In the genomic region with DNA sequence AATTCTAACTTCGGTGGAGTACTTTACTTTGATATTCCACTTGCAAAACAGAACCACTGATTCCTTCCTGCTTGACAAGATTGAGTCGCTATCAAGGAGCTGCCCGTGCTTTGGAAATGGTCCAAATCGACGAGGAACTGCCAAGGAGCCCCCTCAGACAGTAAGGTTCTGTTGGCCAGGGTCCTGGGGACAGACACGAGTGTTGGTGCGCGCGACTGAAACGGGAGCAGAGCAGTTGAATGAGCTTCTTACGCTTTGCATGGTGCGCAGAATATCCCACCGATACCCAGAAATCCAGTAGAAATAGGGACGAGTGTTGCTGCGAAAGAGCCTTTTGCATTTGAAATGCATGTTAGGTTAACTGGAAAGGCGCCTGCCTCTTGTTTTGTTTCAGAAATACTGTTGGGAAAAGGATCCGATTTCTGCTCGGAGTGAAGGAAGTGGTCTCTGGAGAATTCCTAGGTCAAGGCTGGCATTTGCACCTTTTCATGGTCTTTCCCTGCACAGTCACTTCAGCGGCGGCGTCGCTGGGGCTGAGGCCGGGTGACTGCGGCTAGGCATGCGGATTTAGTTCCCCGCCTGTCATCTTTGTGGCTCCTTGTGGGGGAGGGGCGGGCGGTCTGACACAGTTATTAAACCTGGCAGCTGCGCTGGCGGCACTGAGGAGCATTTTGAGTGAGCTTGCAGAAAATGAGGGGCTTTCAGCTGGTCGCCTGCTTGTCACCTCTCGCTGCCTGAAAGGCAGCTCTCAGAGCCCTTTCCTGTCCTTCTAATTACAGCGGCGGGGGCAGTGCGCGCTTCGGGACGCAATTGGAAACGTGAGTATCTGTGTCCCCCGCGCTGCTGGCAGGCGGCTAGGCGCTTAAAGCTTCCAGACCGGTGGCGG, we compare ENCODE assay signal across 8 cellular contexts. TPM values are rescaled to one million over a fixed set of nuclear protein-coding genes. Genes with fewer than 3 reads are reported as not detected.
A peak's percentile ranks its signal among the peaks of the same experiment; 100 is the strongest.
DNase-seq lines count a peak whose midpoint lies in the region; ATAC-seq and TF ChIP-seq lines count a peak whose summit lies in the region.

No MANE protein-coding gene starts in this region.

- H3K36me3 ChIP-seq in breast epithelium = no peaks in the 10 kb centered on the region
- H3K36me3 ChIP-seq in kidney epithelial cell (ENCODE audit: control insufficient read depth, insufficient read depth, low read length) = no peaks in the 10 kb centered on the region

- H3K27me3 ChIP-seq in breast epithelium = no peaks in the 10 kb centered on the region
- H3K27me3 ChIP-seq in kidney epithelial cell (ENCODE audit: control insufficient read depth, insufficient read depth, low read length) = no peaks in the 10 kb centered on the region

- H3K27ac ChIP-seq in breast epithelium = peak overlapping the region; percentile 80 to 85

- no peak for TF ChIP-seq POLR2A in breast epithelium (IDR thresholded peaks at IDR 0.05)

- TF ChIP-seq CTCF in WI38 (IDR thresholded peaks at IDR 0.05; ENCODE audit: low read depth, low read length) = no peak
- no peak for TF ChIP-seq CTCF in breast epithelium (IDR thresholded peaks at IDR 0.05)
- no peak for TF ChIP-seq CTCF in kidney epithelial cell (IDR thresholded peaks at IDR 0.05; ENCODE audit: insufficient read depth, low read length, poor library complexity, severe bottlenecking)

- H3K9me3 ChIP-seq in breast epithelium = no peaks in the 10 kb centered on the region

- peak overlapping the region; percentile 68 for H3K4me3 ChIP-seq in WI38 (ENCODE audit: low read depth, low read length)
- peak overlapping the region; percentile 47 to 80 (median 63) for H3K4me3 ChIP-seq in breast epithelium
- H3K4me3 ChIP-seq in kidney epithelial cell (ENCODE audit: low read depth, low read length) = peak overlapping the region; percentile 62

- ATAC-seq in HG02571 (IDR thresholded peaks at IDR 0.05; ENCODE audit: unreplicated experiment) = peak; percentile 8

- intact Hi-C loops in breast epithelium (cut with DNase I; ENCODE audit: low total_unique reads) = no loop called here

- no peaks in the 10 kb centered on the region for H3K4me1 ChIP-seq in breast epithelium

- DNase-seq in EH (ENCODE audit: low read depth) (peak; percentile 38), NCI-H1436 (lab: John Stamatoyannopoulos, UW) (peak; percentile 73), breast epithelium (ENCODE audit: low spot score in 2 of 2) (no peak), kidney epithelial cell (ENCODE audit: low read depth) (no peak), OCI-M2 (lab: John Stamatoyannopoulos, UW; ENCODE audit: unreplicated experiment) (no peak)
- DNase-seq in stimulated activated CD4-positive, alpha-beta T cell treated with anti-CD3 and anti-CD28 coated beads, Interleukin-1b, Interleukin-23, amount 100 ng/mL, for 24 hours (ENCODE audit: low read depth in 4 of 4, low spot score in 1 of 4) = peak; percentile 37 to 77 (median 58)

RNA-seq across cellular contexts. Expression of a gene that starts 51.5 kb away (rescaled TPM):
- total RNA-seq in breast epithelium = 100 to 1,000 TPM in 1 of 3 donors, 10 to 100 TPM in 2; 26.7 to 109 (median 52.4) TPM
- total RNA-seq in kidney epithelial cell = 80.3 and 83.2 TPM in 2 replicates

Comparison
In these comparisons a context has a peak if more than half of its experiments do, and no peak if none do; other contexts are left out.
1. DNase-seq: peak in EH (single experiment), NCI-H1436 (single experiment) and stimulated activated CD4-positive, alpha-beta T cell treated with anti-CD3 and anti-CD28 coated beads, Interleukin-1b, Interleukin-23, amount 100 ng/mL, for 24 hours (4 of 4); none in breast epithelium (0 of 2), kidney epithelial cell (single experiment) and OCI-M2 (single experiment).
2. Peak in every context shown above with its lines, with median percentiles within 50 percentile points of each other: H3K4me3 ChIP-seq.